In the genomic region with DNA sequence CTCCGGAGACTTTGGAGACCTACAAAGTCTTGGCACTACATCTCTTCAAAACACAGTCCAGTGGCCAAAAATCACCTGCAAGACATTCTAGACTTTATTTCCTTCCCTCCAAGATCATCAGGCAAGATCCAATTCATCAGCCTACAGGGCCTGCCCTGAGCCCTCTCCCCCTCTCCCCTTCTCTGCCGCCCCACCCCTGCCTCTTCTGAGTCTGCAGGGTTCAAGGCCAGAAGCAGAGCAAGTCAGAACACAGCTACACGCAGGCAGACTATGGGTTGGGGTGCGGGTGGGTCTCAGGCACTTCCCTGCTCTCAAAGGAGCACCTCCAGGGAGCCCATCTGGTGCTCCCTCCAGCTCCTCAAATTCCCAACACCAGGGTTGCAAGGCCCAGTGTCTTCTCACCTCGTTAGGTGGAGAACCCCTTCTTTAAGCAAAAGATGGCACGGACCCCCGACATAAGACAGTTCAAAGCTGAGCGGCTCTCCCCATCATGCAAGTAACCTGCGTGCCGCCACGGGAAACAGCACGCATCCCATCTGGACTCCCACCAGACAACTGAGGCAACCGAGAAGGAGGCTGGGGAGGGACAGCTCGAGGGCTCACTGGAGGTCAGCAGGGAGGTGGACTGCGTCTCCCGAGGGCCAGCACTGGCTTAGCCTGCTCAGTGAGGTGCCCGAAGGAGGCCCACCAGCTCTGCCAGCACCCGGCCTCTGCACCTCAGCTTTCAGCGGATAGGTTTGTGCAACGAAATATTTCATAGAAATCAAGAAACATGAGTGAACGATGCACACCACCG, we compare ENCODE assay signal across 1 cellular context.
TF ChIP-seq lines count a peak whose summit lies in the region.

No MANE protein-coding gene starts in this region.

TF ChIP-seq in H1, 55 proteins besides CTCF, POLR2A, EP300 and RAD21:
- TF ChIP-seq GTF2F1 (IDR thresholded peaks at IDR 0.05; ENCODE audit: borderline replicate concordance, low read depth, low read length), result no peak
- TF ChIP-seq, protein P1, sequence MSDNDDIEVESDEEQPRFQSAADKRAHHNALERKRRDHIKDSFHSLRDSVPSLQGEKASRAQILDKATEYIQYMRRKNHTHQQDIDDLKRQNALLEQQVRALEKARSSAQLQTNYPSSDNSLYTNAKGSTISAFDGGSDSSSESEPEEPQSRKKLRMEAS (IDR thresholded peaks at IDR 0.05), result no peak
- no peak for TF ChIP-seq PHF8 (conservative IDR thresholded peaks at IDR 0.05; ENCODE audit: low read depth, low read length)
- no peak for TF ChIP-seq RNF2 (IDR thresholded peaks at IDR 0.05; ENCODE audit: borderline replicate concordance, low read depth, low read length, missing control alignments, poor library complexity, severe bottlenecking)
- no peak for TF ChIP-seq SUZ12 (IDR thresholded peaks at IDR 0.05; ENCODE audit: low read length)
- no peak for TF ChIP-seq HDAC6 (IDR thresholded peaks at IDR 0.05; ENCODE audit: low read depth, low read length)
